1 cellular context compared by ENCODE assay signal in the genomic region with DNA sequence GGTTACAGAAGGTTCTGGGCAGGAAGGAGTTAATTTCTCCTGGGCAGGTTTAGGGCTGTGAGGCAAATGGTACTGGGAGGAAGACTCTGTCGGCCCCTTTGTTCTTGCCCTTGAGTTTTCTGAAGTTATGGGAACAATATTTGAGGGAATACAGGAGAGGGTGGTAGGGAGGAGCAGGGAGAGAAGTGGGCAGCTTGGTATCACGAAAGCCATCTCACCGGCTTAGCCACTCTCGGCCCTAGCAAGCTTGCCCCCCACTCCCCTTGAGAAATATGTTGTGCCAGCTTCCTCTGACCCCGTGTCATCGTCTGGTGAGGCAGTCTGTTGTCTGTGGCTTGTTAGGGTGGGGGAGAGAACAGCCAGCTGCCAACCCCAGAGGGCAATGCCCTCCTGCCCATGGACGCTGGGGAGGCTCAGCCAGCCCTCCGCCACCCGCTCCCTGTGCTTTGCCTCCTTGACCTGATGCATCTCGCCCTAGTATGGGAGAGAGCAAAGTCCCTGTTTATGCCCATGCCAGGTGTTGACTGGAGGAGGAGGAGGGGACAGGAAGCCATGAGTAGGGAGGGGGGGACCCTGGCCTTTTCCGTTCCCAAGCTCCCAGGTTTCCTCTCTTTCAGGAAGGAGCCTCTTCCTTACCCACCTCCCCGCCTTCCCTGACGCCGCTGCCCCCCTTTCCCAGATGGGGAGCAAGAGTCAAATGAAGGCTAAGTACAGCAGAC.
TF ChIP-seq lines count a peak whose summit lies in the region.

No MANE protein-coding gene starts in this region.

TF ChIP-seq in HepG2, 621 proteins besides CTCF, POLR2A, EP300 and RAD21 (continued from another document and continues in another):
- TF ChIP-seq ZNF678 (CRISPR knock-in tag; IDR thresholded peaks at IDR 0.05) (0 out of 2 replicates have a peak, but pooled peaks have one; percentile 32), ZNF17 (CRISPR knock-in tag; IDR thresholded peaks at IDR 0.05) (no peak), CREB1 (IDR thresholded peaks at IDR 0.05) (no peak), CREB1 (CRISPR knock-in tag; IDR thresholded peaks at IDR 0.05) (no peak), ZNF598 (CRISPR knock-in tag; IDR thresholded peaks at IDR 0.05; ENCODE audit: borderline replicate concordance) (no peak), KDM4B (CRISPR knock-in tag; IDR thresholded peaks at IDR 0.05) (peak; percentile 55; the same call in 1 of the 2 replicates), DPF2 (CRISPR knock-in tag; IDR thresholded peaks at IDR 0.05; ENCODE audit: borderline replicate concordance, low read depth) (peak; percentile 88), NFE2 (CRISPR knock-in tag; IDR thresholded peaks at IDR 0.05) (no peak), FOSL2 (CRISPR knock-in tag; IDR thresholded peaks at IDR 0.05) (peak; percentile 71), POLR2G (IDR thresholded peaks at IDR 0.05; ENCODE audit: low read depth, low read length) (peak; percentile 94), ARNT (IDR thresholded peaks at IDR 0.05) (no peak), ONECUT2 (CRISPR knock-in tag; IDR thresholded peaks at IDR 0.05) (no peak), GTF3A (CRISPR knock-in tag; conservative IDR thresholded peaks at IDR 0.05) (no peak), MZF1 (CRISPR knock-in tag; IDR thresholded peaks at IDR 0.05; ENCODE audit: borderline replicate concordance) (peak; percentile 72; the same call in 1 of the 2 replicates), CC2D1A (CRISPR knock-in tag; IDR thresholded peaks at IDR 0.05) (no peak), ZNF12 (CRISPR knock-in tag; IDR thresholded peaks at IDR 0.05) (peak; percentile 62; the same call in 1 of the 2 replicates), ZFAT (CRISPR knock-in tag; conservative IDR thresholded peaks at IDR 0.05) (no peak), ETV6 (CRISPR knock-in tag; conservative IDR thresholded peaks at IDR 0.05) (0 out of 2 replicates have a peak, but pooled peaks have one; percentile 71), ZNF333 (CRISPR knock-in tag; IDR thresholded peaks at IDR 0.05; ENCODE audit: borderline replicate concordance) (no peak), ZFYVE20 (CRISPR knock-in tag; IDR thresholded peaks at IDR 0.05; ENCODE audit: borderline replicate concordance, low read depth) (no peak), CBX1 (IDR thresholded peaks at IDR 0.05; ENCODE audit: low read depth) (no peak), ZNF878 (CRISPR knock-in tag; IDR thresholded peaks at IDR 0.05) (peak; percentile 30; the same call in 1 of the 2 replicates), RBAK (CRISPR knock-in tag; IDR thresholded peaks at IDR 0.05) (peak; percentile 62; the same call in 1 of the 2 replicates), NFRKB (IDR thresholded peaks at IDR 0.05) (no peak), SAP130 (CRISPR knock-in tag; IDR thresholded peaks at IDR 0.05; ENCODE audit: low read depth) (peak; percentile 97)
- TF ChIP-seq, protein P1, sequence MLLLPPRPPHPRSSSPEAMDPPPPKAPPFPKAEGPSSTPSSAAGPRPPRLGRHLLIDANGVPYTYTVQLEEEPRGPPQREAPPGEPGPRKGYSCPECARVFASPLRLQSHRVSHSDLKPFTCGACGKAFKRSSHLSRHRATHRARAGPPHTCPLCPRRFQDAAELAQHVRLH (CRISPR knock-in tag; IDR thresholded peaks at IDR 0.05; ENCODE audit: borderline replicate concordance, low read depth), result no peak
- TF ChIP-seq, protein P2, sequence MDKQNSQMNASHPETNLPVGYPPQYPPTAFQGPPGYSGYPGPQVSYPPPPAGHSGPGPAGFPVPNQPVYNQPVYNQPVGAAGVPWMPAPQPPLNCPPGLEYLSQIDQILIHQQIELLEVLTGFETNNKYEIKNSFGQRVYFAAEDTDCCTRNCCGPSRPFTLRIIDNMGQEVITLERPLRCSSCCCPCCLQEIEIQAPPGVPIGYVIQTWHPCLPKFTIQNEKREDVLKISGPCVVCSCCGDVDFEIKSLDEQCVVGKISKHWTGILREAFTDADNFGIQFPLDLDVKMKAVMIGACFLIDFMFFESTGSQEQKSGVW (CRISPR knock-in tag; IDR thresholded peaks at IDR 0.05; ENCODE audit: borderline replicate concordance), result no peak
- TF ChIP-seq, protein P3, sequence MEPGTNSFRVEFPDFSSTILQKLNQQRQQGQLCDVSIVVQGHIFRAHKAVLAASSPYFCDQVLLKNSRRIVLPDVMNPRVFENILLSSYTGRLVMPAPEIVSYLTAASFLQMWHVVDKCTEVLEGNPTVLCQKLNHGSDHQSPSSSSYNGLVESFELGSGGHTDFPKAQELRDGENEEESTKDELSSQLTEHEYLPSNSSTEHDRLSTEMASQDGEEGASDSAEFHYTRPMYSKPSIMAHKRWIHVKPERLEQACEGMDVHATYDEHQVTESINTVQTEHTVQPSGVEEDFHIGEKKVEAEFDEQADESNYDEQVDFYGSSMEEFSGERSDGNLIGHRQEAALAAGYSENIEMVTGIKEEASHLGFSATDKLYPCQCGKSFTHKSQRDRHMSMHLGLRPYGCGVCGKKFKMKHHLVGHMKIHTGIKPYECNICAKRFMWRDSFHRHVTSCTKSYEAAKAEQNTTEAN (CRISPR knock-in tag; conservative IDR thresholded peaks at IDR 0.05), result peak; percentile 89
- TF ChIP-seq, protein P4, sequence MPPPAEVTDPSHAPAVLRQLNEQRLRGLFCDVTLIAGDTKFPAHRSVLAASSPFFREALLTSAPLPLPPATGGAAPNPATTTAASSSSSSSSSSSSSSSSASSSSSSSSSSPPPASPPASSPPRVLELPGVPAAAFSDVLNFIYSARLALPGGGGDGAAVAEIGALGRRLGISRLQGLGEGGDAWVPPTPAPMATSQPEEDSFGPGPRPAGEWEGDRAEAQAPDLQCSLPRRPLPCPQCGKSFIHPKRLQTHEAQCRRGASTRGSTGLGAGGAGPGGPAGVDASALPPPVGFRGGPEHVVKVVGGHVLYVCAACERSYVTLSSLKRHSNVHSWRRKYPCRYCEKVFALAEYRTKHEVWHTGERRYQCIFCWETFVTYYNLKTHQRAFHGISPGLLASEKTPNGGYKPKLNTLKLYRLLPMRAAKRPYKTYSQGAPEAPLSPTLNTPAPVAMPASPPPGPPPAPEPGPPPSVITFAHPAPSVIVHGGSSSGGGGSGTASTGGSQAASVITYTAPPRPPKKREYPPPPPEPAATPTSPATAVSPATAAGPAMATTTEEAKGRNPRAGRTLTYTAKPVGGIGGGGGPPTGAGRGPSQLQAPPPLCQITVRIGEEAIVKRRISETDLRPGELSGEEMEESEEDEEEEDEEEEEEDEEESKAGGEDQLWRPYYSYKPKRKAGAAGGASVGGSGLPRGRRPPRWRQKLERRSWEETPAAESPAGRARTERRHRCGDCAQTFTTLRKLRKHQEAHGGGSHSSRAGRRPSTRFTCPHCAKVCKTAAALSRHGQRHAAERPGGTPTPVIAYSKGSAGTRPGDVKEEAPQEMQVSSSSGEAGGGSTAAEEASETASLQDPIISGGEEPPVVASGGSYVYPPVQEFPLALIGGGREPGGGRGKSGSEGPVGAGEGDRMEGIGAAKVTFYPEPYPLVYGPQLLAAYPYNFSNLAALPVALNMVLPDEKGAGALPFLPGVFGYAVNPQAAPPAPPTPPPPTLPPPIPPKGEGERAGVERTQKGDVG (CRISPR knock-in tag; IDR thresholded peaks at IDR 0.05; ENCODE audit: borderline replicate concordance), result no peak
- TF ChIP-seq, protein P5, sequence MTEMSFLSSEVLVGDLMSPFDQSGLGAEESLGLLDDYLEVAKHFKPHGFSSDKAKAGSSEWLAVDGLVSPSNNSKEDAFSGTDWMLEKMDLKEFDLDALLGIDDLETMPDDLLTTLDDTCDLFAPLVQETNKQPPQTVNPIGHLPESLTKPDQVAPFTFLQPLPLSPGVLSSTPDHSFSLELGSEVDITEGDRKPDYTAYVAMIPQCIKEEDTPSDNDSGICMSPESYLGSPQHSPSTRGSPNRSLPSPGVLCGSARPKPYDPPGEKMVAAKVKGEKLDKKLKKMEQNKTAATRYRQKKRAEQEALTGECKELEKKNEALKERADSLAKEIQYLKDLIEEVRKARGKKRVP (CRISPR knock-in tag; IDR thresholded peaks at IDR 0.05), result 0 out of 4 replicates have a peak, but pooled peaks of 1 of the 2 experiments have one; percentile 40
- TF ChIP-seq, protein P6, sequence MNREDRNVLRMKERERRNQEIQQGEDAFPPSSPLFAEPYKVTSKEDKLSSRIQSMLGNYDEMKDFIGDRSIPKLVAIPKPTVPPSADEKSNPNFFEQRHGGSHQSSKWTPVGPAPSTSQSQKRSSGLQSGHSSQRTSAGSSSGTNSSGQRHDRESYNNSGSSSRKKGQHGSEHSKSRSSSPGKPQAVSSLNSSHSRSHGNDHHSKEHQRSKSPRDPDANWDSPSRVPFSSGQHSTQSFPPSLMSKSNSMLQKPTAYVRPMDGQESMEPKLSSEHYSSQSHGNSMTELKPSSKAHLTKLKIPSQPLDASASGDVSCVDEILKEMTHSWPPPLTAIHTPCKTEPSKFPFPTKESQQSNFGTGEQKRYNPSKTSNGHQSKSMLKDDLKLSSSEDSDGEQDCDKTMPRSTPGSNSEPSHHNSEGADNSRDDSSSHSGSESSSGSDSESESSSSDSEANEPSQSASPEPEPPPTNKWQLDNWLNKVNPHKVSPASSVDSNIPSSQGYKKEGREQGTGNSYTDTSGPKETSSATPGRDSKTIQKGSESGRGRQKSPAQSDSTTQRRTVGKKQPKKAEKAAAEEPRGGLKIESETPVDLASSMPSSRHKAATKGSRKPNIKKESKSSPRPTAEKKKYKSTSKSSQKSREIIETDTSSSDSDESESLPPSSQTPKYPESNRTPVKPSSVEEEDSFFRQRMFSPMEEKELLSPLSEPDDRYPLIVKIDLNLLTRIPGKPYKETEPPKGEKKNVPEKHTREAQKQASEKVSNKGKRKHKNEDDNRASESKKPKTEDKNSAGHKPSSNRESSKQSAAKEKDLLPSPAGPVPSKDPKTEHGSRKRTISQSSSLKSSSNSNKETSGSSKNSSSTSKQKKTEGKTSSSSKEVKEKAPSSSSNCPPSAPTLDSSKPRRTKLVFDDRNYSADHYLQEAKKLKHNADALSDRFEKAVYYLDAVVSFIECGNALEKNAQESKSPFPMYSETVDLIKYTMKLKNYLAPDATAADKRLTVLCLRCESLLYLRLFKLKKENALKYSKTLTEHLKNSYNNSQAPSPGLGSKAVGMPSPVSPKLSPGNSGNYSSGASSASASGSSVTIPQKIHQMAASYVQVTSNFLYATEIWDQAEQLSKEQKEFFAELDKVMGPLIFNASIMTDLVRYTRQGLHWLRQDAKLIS (CRISPR knock-in tag; IDR thresholded peaks at IDR 0.05), result peak; percentile 27; the same call in 1 of the 2 replicates
- TF ChIP-seq, protein P7, sequence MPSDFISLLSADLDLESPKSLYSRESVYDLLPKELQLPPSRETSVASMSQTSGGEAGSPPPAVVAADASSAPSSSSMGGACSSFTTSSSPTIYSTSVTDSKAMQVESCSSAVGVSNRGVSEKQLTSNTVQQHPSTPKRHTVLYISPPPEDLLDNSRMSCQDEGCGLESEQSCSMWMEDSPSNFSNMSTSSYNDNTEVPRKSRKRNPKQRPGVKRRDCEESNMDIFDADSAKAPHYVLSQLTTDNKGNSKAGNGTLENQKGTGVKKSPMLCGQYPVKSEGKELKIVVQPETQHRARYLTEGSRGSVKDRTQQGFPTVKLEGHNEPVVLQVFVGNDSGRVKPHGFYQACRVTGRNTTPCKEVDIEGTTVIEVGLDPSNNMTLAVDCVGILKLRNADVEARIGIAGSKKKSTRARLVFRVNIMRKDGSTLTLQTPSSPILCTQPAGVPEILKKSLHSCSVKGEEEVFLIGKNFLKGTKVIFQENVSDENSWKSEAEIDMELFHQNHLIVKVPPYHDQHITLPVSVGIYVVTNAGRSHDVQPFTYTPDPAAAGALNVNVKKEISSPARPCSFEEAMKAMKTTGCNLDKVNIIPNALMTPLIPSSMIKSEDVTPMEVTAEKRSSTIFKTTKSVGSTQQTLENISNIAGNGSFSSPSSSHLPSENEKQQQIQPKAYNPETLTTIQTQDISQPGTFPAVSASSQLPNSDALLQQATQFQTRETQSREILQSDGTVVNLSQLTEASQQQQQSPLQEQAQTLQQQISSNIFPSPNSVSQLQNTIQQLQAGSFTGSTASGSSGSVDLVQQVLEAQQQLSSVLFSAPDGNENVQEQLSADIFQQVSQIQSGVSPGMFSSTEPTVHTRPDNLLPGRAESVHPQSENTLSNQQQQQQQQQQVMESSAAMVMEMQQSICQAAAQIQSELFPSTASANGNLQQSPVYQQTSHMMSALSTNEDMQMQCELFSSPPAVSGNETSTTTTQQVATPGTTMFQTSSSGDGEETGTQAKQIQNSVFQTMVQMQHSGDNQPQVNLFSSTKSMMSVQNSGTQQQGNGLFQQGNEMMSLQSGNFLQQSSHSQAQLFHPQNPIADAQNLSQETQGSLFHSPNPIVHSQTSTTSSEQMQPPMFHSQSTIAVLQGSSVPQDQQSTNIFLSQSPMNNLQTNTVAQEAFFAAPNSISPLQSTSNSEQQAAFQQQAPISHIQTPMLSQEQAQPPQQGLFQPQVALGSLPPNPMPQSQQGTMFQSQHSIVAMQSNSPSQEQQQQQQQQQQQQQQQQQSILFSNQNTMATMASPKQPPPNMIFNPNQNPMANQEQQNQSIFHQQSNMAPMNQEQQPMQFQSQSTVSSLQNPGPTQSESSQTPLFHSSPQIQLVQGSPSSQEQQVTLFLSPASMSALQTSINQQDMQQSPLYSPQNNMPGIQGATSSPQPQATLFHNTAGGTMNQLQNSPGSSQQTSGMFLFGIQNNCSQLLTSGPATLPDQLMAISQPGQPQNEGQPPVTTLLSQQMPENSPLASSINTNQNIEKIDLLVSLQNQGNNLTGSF (CRISPR knock-in tag; IDR thresholded peaks at IDR 0.05), result no peak
- TF ChIP-seq, protein P8, sequence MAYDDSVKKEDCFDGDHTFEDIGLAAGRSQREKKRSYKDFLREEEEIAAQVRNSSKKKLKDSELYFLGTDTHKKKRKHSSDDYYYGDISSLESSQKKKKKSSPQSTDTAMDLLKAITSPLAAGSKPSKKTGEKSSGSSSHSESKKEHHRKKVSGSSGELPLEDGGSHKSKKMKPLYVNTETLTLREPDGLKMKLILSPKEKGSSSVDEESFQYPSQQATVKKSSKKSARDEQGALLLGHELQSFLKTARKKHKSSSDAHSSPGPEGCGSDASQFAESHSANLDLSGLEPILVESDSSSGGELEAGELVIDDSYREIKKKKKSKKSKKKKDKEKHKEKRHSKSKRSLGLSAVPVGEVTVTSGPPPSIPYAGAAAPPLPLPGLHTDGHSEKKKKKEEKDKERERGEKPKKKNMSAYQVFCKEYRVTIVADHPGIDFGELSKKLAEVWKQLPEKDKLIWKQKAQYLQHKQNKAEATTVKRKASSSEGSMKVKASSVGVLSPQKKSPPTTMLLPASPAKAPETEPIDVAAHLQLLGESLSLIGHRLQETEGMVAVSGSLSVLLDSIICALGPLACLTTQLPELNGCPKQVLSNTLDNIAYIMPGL (CRISPR knock-in tag; IDR thresholded peaks at IDR 0.05; ENCODE audit: borderline replicate concordance in 1 of 2, low read depth in 1 of 2), result peak; percentile 69 to 80; a peak in 3 of 4 replicates
- TF ChIP-seq, protein P9, sequence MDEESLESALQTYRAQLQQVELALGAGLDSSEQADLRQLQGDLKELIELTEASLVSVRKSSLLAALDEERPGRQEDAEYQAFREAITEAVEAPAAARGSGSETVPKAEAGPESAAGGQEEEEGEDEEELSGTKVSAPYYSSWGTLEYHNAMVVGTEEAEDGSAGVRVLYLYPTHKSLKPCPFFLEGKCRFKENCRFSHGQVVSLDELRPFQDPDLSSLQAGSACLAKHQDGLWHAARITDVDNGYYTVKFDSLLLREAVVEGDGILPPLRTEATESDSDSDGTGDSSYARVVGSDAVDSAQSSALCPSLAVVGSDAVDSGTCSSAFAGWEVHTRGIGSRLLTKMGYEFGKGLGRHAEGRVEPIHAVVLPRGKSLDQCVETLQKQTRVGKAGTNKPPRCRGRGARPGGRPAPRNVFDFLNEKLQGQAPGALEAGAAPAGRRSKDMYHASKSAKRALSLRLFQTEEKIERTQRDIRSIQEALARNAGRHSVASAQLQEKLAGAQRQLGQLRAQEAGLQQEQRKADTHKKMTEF (CRISPR knock-in tag; IDR thresholded peaks at IDR 0.05), result no peak; the same call in 1 of the 2 replicates
